10 cellular contexts compared by ENCODE assay signal in genomic region chr21:16196521-16197208, GRCh38.
DNase-seq lines count a peak whose midpoint lies in the region; ATAC-seq and TF ChIP-seq lines count a peak whose summit lies in the region.
"Had no signal": no experiment of that assay in that cellular context is flagged by ENCODE, and none has a peak within 500 bp of the region (broad histone marks: within the 10 kb centered on the region; RNA-seq: fewer than 3 reads in every experiment).

No MANE protein-coding gene starts in this region.

- intact Hi-C loops in Right ventricle myocardium superior (cut with DNase I): loop anchor here (10.0 kb wide), 1 partner anchor 138 kb away; no protein-coding TSS in a partner anchor

- H3K27ac ChIP-seq in cardiac muscle cell (peak overlapping the region; percentile 95), mesodermal cell (ENCODE audit: low read depth, low read length, severe bottlenecking) (peak overlapping the region; percentile 10), upper lobe of left lung (peak overlapping the region; percentile 52 to 78 (median 64))

- H3K36me3 ChIP-seq in cardiac muscle cell: no peaks in the 10 kb centered on the region
- H3K36me3 ChIP-seq in mesodermal cell (ENCODE audit: control insufficient read depth, insufficient read depth, low read length): peaks cover 4% of the 10 kb centered on the region
- H3K36me3 ChIP-seq in upper lobe of left lung: no peaks in the 10 kb centered on the region

- peaks cover 23% of the 10 kb centered on the region for H3K4me1 ChIP-seq in cardiac muscle cell (ENCODE audit: low read depth)
- H3K4me1 ChIP-seq in mesodermal cell (ENCODE audit: control insufficient read depth, insufficient read depth, low read length, poor library complexity, severe bottlenecking): peaks cover 7% of the 10 kb centered on the region
- no peaks in the 10 kb centered on the region for H3K4me1 ChIP-seq in upper lobe of left lung

- WGBS in mesodermal cell (ENCODE audit: insufficient coverage in 2 of 2), 2 experiments: 83 to 88% methylated on average over 1 to 2 of the region's 6 CpGs
- 27 to 40% methylated on average over 6 of the region's 6 CpGs for WGBS in upper lobe of left lung, 2 donors

- TF ChIP-seq POLR2A in upper lobe of left lung (IDR thresholded peaks at IDR 0.05): no peak

- H3K9me3 ChIP-seq in cardiac muscle cell (ENCODE audit: low read depth) (no peaks in the 10 kb centered on the region), mesodermal cell (ENCODE audit: control insufficient read depth, low read length) (no peaks in the 10 kb centered on the region), upper lobe of left lung (no peaks in the 10 kb centered on the region)

- no peak for TF ChIP-seq EP300 in upper lobe of left lung (IDR thresholded peaks at IDR 0.05)

- peak overlapping the region; percentile 48 for H3K4me3 ChIP-seq in cardiac muscle cell
- peak overlapping the region; percentile 56 for H3K4me3 ChIP-seq in choroid plexus epithelial cell (ENCODE audit: low read depth, low read length)
- H3K4me3 ChIP-seq in mesodermal cell (ENCODE audit: extremely low read depth, insufficient read depth, low read length, poor library complexity, severe bottlenecking): no peak overlapping the region
- peak overlapping the region in 3 of 4 donors; percentile 26 to 43 (median 37) for H3K4me3 ChIP-seq in upper lobe of left lung

- TF ChIP-seq CTCF in cardiac muscle cell (IDR thresholded peaks at IDR 0.05; ENCODE audit: low read depth, low read length): no peak
- no peak for TF ChIP-seq CTCF in choroid plexus epithelial cell (conservative IDR thresholded peaks at IDR 0.05; ENCODE audit: low read depth, low read length)
- TF ChIP-seq CTCF in upper lobe of left lung (IDR thresholded peaks at IDR 0.05): no peak

- ATAC-seq in Right ventricle myocardium superior (ENCODE audit: poor library complexity): no peak
- peak in 1 of 2 donors; percentile 31 for ATAC-seq in upper lobe of left lung (ENCODE audit: low FRiP score in 2 of 2)
- no peak for ATAC-seq in GM18861 (IDR thresholded peaks at IDR 0.05; ENCODE audit: unreplicated experiment)

- DNase-seq in cardiac muscle cell (ENCODE audit: low read depth in 1 of 2, low spot score in 1 of 2) (peak in 1 of 2 donors; percentile 46), Right ventricle myocardium superior (no peak), choroid plexus epithelial cell (ENCODE audit: low read depth) (peak; percentile 60), upper lobe of left lung (no peak), HPDE6-E6E7 (ENCODE audit: extremely low spot score) (no peak), HT-29 (ENCODE audit: low spot score) (no peak)
- DNase-seq: cerebellar nuclear complex, NCI-H2227 treated with DMSO at 0.1 percent for 48 hours had no signal

- H3K27me3 ChIP-seq in cardiac muscle cell (no peaks in the 10 kb centered on the region), upper lobe of left lung (no peaks in the 10 kb centered on the region)

Comparison
In these comparisons a context has a peak if more than half of its experiments do, and no peak if none do; other contexts are left out.
1. H3K27ac ChIP-seq: peak in every context shown above with its lines; median percentile 95 in cardiac muscle cell; 64 in upper lobe of left lung; 10 in mesodermal cell.